In genomic region chr5:132927355-132927754, GRCh38 we compare ENCODE assay signal across 22 cellular contexts. TPM values are rescaled to one million over a fixed set of nuclear protein-coding genes. Genes with fewer than 3 reads are reported as not detected.
DNase-seq lines count a peak whose midpoint lies in the region; ATAC-seq and TF ChIP-seq lines count a peak whose summit lies in the region.
"Had no signal": no experiment of that assay in that cellular context is flagged by ENCODE, and none has a peak within 500 bp of the region (broad histone marks: within the 10 kb centered on the region; RNA-seq: fewer than 3 reads in every experiment).

No MANE protein-coding gene starts in this region.

- intact Hi-C loops in natural killer cell (cut with micrococcal nuclease) = no loop called here

- peaks cover 19% of the 10 kb centered on the region for H3K36me3 Mint-ChIP-seq in natural killer cell
- peaks cover 21% of the 10 kb centered on the region for H3K36me3 Mint-ChIP-seq in natural killer cell treated with Interleukin-12 subunit alpha and Interleukin-12 subunit beta and Interleukin-15 and Interleukin-18, amount 100 ng/mL, for 72 hours
- peaks cover 35% of the 10 kb centered on the region for H3K36me3 Mint-ChIP-seq in chondrocyte (ENCODE audit: low read depth)
- H3K36me3 Mint-ChIP-seq in memory B cell = peaks cover 42% of the 10 kb centered on the region

- DNase-seq in natural killer cell (no peak), chondrocyte (ENCODE audit: low spot score) (no peak), memory B cell (ENCODE audit: low spot score in 2 of 2) (no peak), pons (ENCODE audit: low spot score) (no peak), hypothalamus (lab: John Stamatoyannopoulos, UW) (no peak), ecto neural progenitor cell (ENCODE audit: low spot score) (no peak)
- DNase-seq in natural killer cell treated with Interleukin-12 subunit alpha and Interleukin-12 subunit beta and Interleukin-15 and Interleukin-18, amount 100 ng/mL, for 72 hours (ENCODE audit: low spot score) = no peak
- DNase-seq: DMS53; GDM1; GM23248; KBM-7; NCI-H1092; NCI-H1436 treated with DMSO at 0.1 percent for 48 hours; NCI-H1930; NCI-H2227 treated with DMSO at 0.1 percent for 48 hours; NCI-H510A; NCI-H774; NK-92 treated with Interleukin-12 subunit alpha and Interleukin-12 subunit beta, amount 100 ng/mL, for 24 hours; SIG-M5; SK-N-SH had no signal

- H3K9me3 Mint-ChIP-seq in natural killer cell (no peaks in the 10 kb centered on the region), chondrocyte (ENCODE audit: low read depth) (no peaks in the 10 kb centered on the region), memory B cell (no peaks in the 10 kb centered on the region)
- H3K9me3 Mint-ChIP-seq in natural killer cell treated with Interleukin-12 subunit alpha and Interleukin-12 subunit beta and Interleukin-15 and Interleukin-18, amount 100 ng/mL, for 72 hours = no peaks in the 10 kb centered on the region

- H3K27me3 Mint-ChIP-seq in natural killer cell (ENCODE audit: low read depth in 2 of 2) (no peaks in the 10 kb centered on the region), chondrocyte (ENCODE audit: low read depth) (no peaks in the 10 kb centered on the region), memory B cell (no peaks in the 10 kb centered on the region)
- H3K27me3 Mint-ChIP-seq in natural killer cell treated with Interleukin-12 subunit alpha and Interleukin-12 subunit beta and Interleukin-15 and Interleukin-18, amount 100 ng/mL, for 72 hours = no peaks in the 10 kb centered on the region

- peak overlapping the region; percentile 7 to 17 for H3K27ac Mint-ChIP-seq in natural killer cell
- H3K27ac Mint-ChIP-seq in natural killer cell treated with Interleukin-12 subunit alpha and Interleukin-12 subunit beta and Interleukin-15 and Interleukin-18, amount 100 ng/mL, for 72 hours = peak overlapping the region in 1 of 2 donors; percentile 68
- peak overlapping the region; percentile 28 for H3K27ac Mint-ChIP-seq in chondrocyte (ENCODE audit: unreplicated experiment)
- H3K27ac Mint-ChIP-seq in memory B cell = peak overlapping the region; percentile 32

- TF ChIP-seq CTCF in natural killer cell (IDR thresholded peaks at IDR 0.05) = no peak
- TF ChIP-seq CTCF in chondrocyte (IDR thresholded peaks at IDR 0.05) = no peak

- H3K4me3 Mint-ChIP-seq in natural killer cell = no peak overlapping the region
- H3K4me3 Mint-ChIP-seq in natural killer cell treated with Interleukin-12 subunit alpha and Interleukin-12 subunit beta and Interleukin-15 and Interleukin-18, amount 100 ng/mL, for 72 hours = no peak overlapping the region
- no peak overlapping the region for H3K4me3 Mint-ChIP-seq in chondrocyte (ENCODE audit: unreplicated experiment)
- H3K4me3 Mint-ChIP-seq in memory B cell = no peak overlapping the region

- no peak for ATAC-seq in natural killer cell
- ATAC-seq in natural killer cell treated with Interleukin-12 subunit alpha and Interleukin-12 subunit beta and Interleukin-15 and Interleukin-18, amount 100 ng/mL, for 72 hours = no peak
- no peak for ATAC-seq in memory B cell (ENCODE audit: low read depth)
- ATAC-seq: HCT116, HepG2 had no signal

- H3K4me1 Mint-ChIP-seq in natural killer cell = peaks cover 14 to 30% of the 10 kb centered on the region in 2 donors
- peaks cover 12 to 18% of the 10 kb centered on the region in 2 donors for H3K4me1 Mint-ChIP-seq in natural killer cell treated with Interleukin-12 subunit alpha and Interleukin-12 subunit beta and Interleukin-15 and Interleukin-18, amount 100 ng/mL, for 72 hours (ENCODE audit: low read depth in 2 of 2)
- H3K4me1 Mint-ChIP-seq in chondrocyte (ENCODE audit: low read depth) = peaks cover 36% of the 10 kb centered on the region
- H3K4me1 Mint-ChIP-seq in memory B cell = peaks cover 8% of the 10 kb centered on the region

RNA-seq across cellular contexts. Expression of gene AFF4, which starts 36.1 kb away (rescaled TPM):
- total RNA-seq in natural killer cell = 10 to 100 TPM; 87.5 to 98.1 (median 90.8) TPM
- total RNA-seq in natural killer cell treated with Interleukin-12 subunit alpha and Interleukin-12 subunit beta and Interleukin-15 and Interleukin-18, amount 100 ng/mL, for 72 hours = 10 to 100 TPM; 39.7 to 40.4 TPM
- total RNA-seq in chondrocyte = 104 to 128 TPM (median 122 TPM) in 3 replicates

RNA-seq across cellular contexts. Expression of gene LEAP2, which starts 53.9 kb away (rescaled TPM):
- total RNA-seq in natural killer cell (1 to 10 TPM in 2 of 3 donors, under 1 TPM in 1; 0.70 to 1.3 (median 1.2) TPM), chondrocyte (0.35 to 0.72 TPM (median 0.60 TPM) in 3 replicates)
- total RNA-seq in natural killer cell treated with Interleukin-12 subunit alpha and Interleukin-12 subunit beta and Interleukin-15 and Interleukin-18, amount 100 ng/mL, for 72 hours = 1 to 10 TPM; 2.7 to 5.6 TPM
- total RNA-seq: GM23248 had no signal
